Comparison of ENCODE assay signal across 1 cellular context in the genomic region with DNA sequence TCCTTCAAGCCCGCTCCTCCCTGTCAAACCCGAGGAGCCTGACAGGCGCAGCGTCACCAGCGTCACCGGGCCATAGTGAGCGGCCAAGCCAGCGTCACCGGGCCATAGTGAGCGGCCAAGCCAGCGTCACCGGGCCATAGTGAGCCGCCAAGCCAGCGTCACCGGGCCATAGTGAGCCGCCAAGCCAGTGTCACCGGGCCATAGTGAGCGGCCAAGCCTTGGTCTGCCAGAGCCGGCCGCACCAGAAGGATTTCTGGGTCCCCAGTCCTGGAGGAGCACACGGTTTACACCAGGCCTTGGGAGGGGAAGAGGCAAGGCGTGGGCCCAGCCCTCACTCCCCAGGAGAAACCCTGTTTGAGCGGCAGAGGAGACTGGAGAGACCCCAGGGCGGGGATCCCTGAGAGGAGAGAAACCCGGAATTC.
TF ChIP-seq lines count a peak whose summit lies in the region.

No MANE protein-coding gene starts in this region.

TF ChIP-seq in SK-N-SH, 30 proteins besides CTCF, POLR2A, EP300 and RAD21 (continued from another document):
- TF ChIP-seq, protein P1, sequence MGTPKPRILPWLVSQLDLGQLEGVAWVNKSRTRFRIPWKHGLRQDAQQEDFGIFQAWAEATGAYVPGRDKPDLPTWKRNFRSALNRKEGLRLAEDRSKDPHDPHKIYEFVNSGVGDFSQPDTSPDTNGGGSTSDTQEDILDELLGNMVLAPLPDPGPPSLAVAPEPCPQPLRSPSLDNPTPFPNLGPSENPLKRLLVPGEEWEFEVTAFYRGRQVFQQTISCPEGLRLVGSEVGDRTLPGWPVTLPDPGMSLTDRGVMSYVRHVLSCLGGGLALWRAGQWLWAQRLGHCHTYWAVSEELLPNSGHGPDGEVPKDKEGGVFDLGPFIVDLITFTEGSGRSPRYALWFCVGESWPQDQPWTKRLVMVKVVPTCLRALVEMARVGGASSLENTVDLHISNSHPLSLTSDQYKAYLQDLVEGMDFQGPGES (IDR thresholded peaks at IDR 0.05; ENCODE audit: low read depth, low read length), result no peak
- no peak for TF ChIP-seq RCOR1 (IDR thresholded peaks at IDR 0.05; ENCODE audit: low read length)
- no peak for TF ChIP-seq YY1 (IDR thresholded peaks at IDR 0.05; ENCODE audit: low read depth)
TF ChIP-seq in SK-N-SH: peak in this region for 0.
